1 cellular context compared by ENCODE assay signal in genomic region chr1:216119600-216119999, GRCh38.
TF ChIP-seq lines count a peak whose summit lies in the region.

No MANE protein-coding gene starts in this region.

TF ChIP-seq in SK-N-SH treated with all-trans-retinoic acid at 6 μM for 48 hours, 23 proteins besides CTCF, POLR2A, EP300 and RAD21 (continued from another document):
- TF ChIP-seq CSRNP3 (CRISPR knock-in tag; IDR thresholded peaks at IDR 0.05) (no peak), ZC3H10 (CRISPR knock-in tag; IDR thresholded peaks at IDR 0.05) (no peak)
